ENCODE assay signal across 8 cellular contexts in genomic region chr16:2513405-2514332, GRCh38.
DNase-seq lines count a peak whose midpoint lies in the region; ATAC-seq and TF ChIP-seq lines count a peak whose summit lies in the region.

Gene ATP6V0C (plus strand): TSS chr16:2513952. CDS start chr16:2514104, 152 bp downstream.

- no peak for TF ChIP-seq RAD21 in Ishikawa (IDR thresholded peaks at IDR 0.05; ENCODE audit: low read depth)

- peaks cover 52% of the 10 kb centered on the region for H3K4me1 ChIP-seq in mucosa of stomach (ENCODE audit: control insufficient read depth, insufficient read depth, low read length)

- no peaks in the 10 kb centered on the region for H3K36me3 ChIP-seq in mucosa of stomach (ENCODE audit: control insufficient read depth, insufficient read depth, low read length)

- no peaks in the 10 kb centered on the region for H3K9me3 ChIP-seq in mucosa of stomach (ENCODE audit: control insufficient read depth, low read length)

- peaks cover 3% of the 10 kb centered on the region for H3K27me3 ChIP-seq in mucosa of stomach (ENCODE audit: control insufficient read depth, insufficient read depth, low read length)

- peak; percentile 60 for ATAC-seq in GM21576 (IDR thresholded peaks at IDR 0.05; ENCODE audit: unreplicated experiment)

- H3K4me3 ChIP-seq in mucosa of stomach (ENCODE audit: low read length): peak within 1 kb of the TSS; percentile 81

- TF ChIP-seq EP300 in Ishikawa (IDR thresholded peaks at IDR 0.05; ENCODE audit: borderline replicate concordance): peak; percentile 46; the same call in 1 of the 2 replicates

- peak; percentile 42 for DNase-seq in DMS114 treated with DMSO at 0.1 percent for 48 hours (lab: John Stamatoyannopoulos, UW; ENCODE audit: unreplicated experiment)
- DNase-seq in OCI-M1 (lab: John Stamatoyannopoulos, UW): peak; percentile 96
- DNase-seq in activated T-cell treated with anti-CD3 and anti-CD28 coated beads, Interleukin-2, amount 50 U/mL, for 1 hour: peak; percentile 94
- DNase-seq in erythroblast (lab: John Stamatoyannopoulos, UW): peak; percentile 97 to 99
- peak; percentile 92 for DNase-seq in stimulated activated CD8-positive, alpha-beta memory T cell treated with anti-CD3 and anti-CD28 coated beads, Interleukin-4, amount 100 ng/mL, for 48 hours

- TF ChIP-seq POLR2A in erythroblast (IDR thresholded peaks at IDR 0.05; ENCODE audit: low read length): peak; percentile 81

- peak within 1 kb of the TSS; percentile 87 for H3K9ac ChIP-seq in mucosa of stomach (ENCODE audit: low read length)

TF ChIP-seq in Ishikawa, 13 proteins besides CTCF, POLR2A, EP300 and RAD21:
- no peak; the same call in 1 of the 2 replicates for TF ChIP-seq TCF12 (IDR thresholded peaks at IDR 0.05; ENCODE audit: low read depth)
- peak; percentile 94 for TF ChIP-seq YY1 (IDR thresholded peaks at IDR 0.05; ENCODE audit: low read depth)
- TF ChIP-seq EGR1 (IDR thresholded peaks at IDR 0.05): 0 out of 2 replicates have a peak, but pooled peaks have one; percentile 5
- TF ChIP-seq CEBPB (IDR thresholded peaks at IDR 0.05): no peak
- TF ChIP-seq CREB1 (IDR thresholded peaks at IDR 0.05; ENCODE audit: low read depth): peak; percentile 70
- peak; percentile 58 for TF ChIP-seq TEAD4 (IDR thresholded peaks at IDR 0.05)
- no peak for TF ChIP-seq FOXM1 (IDR thresholded peaks at IDR 0.05; ENCODE audit: borderline replicate concordance, low read depth)
- TF ChIP-seq TAF1 (IDR thresholded peaks at IDR 0.05; ENCODE audit: low read depth): peak; percentile 85
- peak; percentile 84 for TF ChIP-seq MAX (IDR thresholded peaks at IDR 0.05)
- TF ChIP-seq ZBTB7A (IDR thresholded peaks at IDR 0.05; ENCODE audit: low read depth): peak; percentile 63; the same call in 1 of the 2 replicates
- no peak for TF ChIP-seq REST (IDR thresholded peaks at IDR 0.05; ENCODE audit: low read depth)
- no peak for TF ChIP-seq NFIC (IDR thresholded peaks at IDR 0.05)
- peak; percentile 97 for TF ChIP-seq USF1 (IDR thresholded peaks at IDR 0.05)

Comparison
In these comparisons a context has a peak if more than half of its experiments do, and no peak if none do; other contexts are left out.
1. Peak in every context shown above with its lines: DNase-seq, ATAC-seq and H3K4me3 ChIP-seq.
2. DNase-seq: peak in every context shown above with its lines; median percentile 98 in erythroblast; 96 in OCI-M1; 94 in activated T-cell treated with anti-CD3 and anti-CD28 coated beads, Interleukin-2, amount 50 U/mL, for 1 hour; 92 in stimulated activated CD8-positive, alpha-beta memory T cell treated with anti-CD3 and anti-CD28 coated beads, Interleukin-4, amount 100 ng/mL, for 48 hours; 42 in DMS114 treated with DMSO at 0.1 percent for 48 hours.